15 cellular contexts compared by ENCODE assay signal in the genomic region with DNA sequence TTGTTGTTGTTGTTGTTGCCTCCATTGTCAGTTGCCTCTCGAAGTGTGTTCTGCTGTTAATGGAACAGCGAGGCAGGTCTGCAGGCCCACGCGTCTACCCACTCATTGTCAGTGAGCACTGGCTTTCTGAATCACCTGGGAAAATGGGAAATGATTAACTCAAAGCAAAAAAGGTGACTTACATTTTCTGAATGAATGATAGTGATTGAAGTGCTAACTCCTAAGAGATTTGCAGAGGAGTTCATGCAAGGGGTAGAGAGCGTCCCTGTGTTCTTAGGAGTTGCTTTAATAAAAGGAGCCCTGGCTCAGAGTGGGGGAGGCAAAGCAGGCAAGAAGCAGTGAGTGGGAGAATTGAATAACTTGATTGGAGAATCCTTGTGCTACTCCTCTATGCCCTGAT.
DNase-seq lines count a peak whose midpoint lies in the region; TF ChIP-seq lines count a peak whose summit lies in the region.
"Had no signal": no experiment of that assay in that cellular context is flagged by ENCODE, and none has a peak within 500 bp of the region (broad histone marks: within the 10 kb centered on the region; RNA-seq: fewer than 3 reads in every experiment).

No MANE protein-coding gene starts in this region.

- H3K4me2 ChIP-seq in KMS-11 = peak overlapping the region; percentile 41
- H3K4me2 ChIP-seq: A549 had no signal

- H3K27me3 ChIP-seq in KMS-11 (ENCODE audit: insufficient read depth, low read depth) = no peaks in the 10 kb centered on the region

- DNase-seq in activated naive CD4-positive, alpha-beta T cell treated with Interleukin-2 at 50 U/mL for 16 hours = peak; percentile 9
- DNase-seq in activated naive CD4-positive, alpha-beta T cell (lab: John Stamatoyannopoulos, UW) = no peak
- DNase-seq in kidney glomerular epithelial cell (lab: John Stamatoyannopoulos, UW) = peak; percentile 65
- DNase-seq in G401 (ENCODE audit: low spot score) = no peak
- DNase-seq in islet precursor cell = no peak
- DNase-seq: CD8-positive, alpha-beta T cell; COR-L47; DMS153; EL; GDM1; GM23248; H7; IMR-90 had no signal

- peaks cover 88% of the 10 kb centered on the region for H3K4me1 ChIP-seq in KMS-11 (ENCODE audit: low read depth, poor library complexity, severe bottlenecking)
- H3K4me1 ChIP-seq: A549 had no signal

- H3K27ac ChIP-seq in KMS-11 = no peak overlapping the region; the same call in 1 of the 2 replicates
- H3K27ac ChIP-seq: A549, GM23248 had no signal

- no peak for TF ChIP-seq CTCF in KMS-11 (conservative IDR thresholded peaks at IDR 0.05; ENCODE audit: low read depth, low read length)

- no peak overlapping the region for H3K4me3 ChIP-seq in KMS-11 (IDR thresholded peaks at IDR 0.05; ENCODE audit: insufficient read depth, low read depth, low read length)
- H3K4me3 ChIP-seq: A549, GM23248 had no signal

- no peaks in the 10 kb centered on the region for H3K36me3 ChIP-seq in KMS-11 (ENCODE audit: insufficient read depth)

- no peak overlapping the region for H2AFZ ChIP-seq in KMS-11 (ENCODE audit: low read depth)
- H2AFZ ChIP-seq: GM23248 had no signal

- in situ Hi-C loops in G401 (cut with HindIII; ENCODE audit: low sequenced_read_pairs) = no loop called here

- no peaks in the 10 kb centered on the region for H3K79me2 ChIP-seq in KMS-11 (ENCODE audit: insufficient read depth, low read depth)

- no peak overlapping the region for H3K9ac ChIP-seq in KMS-11
- H3K9ac ChIP-seq: GM23248 had no signal

- H4K20me1 ChIP-seq in KMS-11 (ENCODE audit: insufficient read depth) = no peaks in the 10 kb centered on the region

Comparison
In these comparisons a context has a peak if more than half of its experiments do, and no peak if none do; other contexts are left out.
1. DNase-seq: peak in activated naive CD4-positive, alpha-beta T cell treated with Interleukin-2 at 50 U/mL for 16 hours (single experiment) and kidney glomerular epithelial cell (single experiment); none in activated naive CD4-positive, alpha-beta T cell (0 of 4), G401 (single experiment) and islet precursor cell (single experiment).